ENCODE assay signal across 1 cellular context in the genomic region with DNA sequence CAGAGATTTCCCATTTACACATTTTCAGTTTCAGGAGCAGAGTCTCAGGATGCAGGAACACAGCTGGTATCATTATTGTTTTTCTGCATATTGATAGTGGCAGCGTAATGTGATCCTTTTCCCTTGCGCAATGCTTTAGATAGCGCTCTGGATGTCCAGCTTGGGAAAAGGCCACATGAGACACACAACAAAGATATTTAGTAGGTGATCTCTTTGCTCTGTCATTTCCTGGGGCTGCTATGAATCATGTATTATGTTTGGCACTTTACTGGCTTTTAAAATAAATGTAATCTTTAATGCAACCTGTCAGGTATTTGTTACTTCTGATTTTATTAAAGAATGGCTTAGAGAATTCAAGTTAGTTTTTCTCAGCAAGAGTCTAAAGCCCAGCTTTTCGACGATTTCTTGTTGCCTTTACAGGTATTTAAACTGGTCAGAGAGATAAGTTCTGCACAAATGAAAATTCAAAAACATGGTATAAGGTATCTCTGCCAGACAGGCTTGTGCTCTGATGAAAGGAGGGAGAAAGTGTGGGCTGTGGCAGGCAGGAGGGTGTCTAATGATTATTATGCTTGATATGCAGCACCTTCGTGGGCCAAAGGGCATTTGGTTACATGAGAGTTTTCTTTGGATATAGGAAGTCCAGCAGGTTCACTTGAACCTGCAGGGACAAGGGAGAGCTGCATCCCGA.
TF ChIP-seq lines count a peak whose summit lies in the region.

No MANE protein-coding gene starts in this region.

TF ChIP-seq in GM12878, 131 proteins besides CTCF, POLR2A, EP300 and RAD21 (continued from another document):
- TF ChIP-seq, protein P1, sequence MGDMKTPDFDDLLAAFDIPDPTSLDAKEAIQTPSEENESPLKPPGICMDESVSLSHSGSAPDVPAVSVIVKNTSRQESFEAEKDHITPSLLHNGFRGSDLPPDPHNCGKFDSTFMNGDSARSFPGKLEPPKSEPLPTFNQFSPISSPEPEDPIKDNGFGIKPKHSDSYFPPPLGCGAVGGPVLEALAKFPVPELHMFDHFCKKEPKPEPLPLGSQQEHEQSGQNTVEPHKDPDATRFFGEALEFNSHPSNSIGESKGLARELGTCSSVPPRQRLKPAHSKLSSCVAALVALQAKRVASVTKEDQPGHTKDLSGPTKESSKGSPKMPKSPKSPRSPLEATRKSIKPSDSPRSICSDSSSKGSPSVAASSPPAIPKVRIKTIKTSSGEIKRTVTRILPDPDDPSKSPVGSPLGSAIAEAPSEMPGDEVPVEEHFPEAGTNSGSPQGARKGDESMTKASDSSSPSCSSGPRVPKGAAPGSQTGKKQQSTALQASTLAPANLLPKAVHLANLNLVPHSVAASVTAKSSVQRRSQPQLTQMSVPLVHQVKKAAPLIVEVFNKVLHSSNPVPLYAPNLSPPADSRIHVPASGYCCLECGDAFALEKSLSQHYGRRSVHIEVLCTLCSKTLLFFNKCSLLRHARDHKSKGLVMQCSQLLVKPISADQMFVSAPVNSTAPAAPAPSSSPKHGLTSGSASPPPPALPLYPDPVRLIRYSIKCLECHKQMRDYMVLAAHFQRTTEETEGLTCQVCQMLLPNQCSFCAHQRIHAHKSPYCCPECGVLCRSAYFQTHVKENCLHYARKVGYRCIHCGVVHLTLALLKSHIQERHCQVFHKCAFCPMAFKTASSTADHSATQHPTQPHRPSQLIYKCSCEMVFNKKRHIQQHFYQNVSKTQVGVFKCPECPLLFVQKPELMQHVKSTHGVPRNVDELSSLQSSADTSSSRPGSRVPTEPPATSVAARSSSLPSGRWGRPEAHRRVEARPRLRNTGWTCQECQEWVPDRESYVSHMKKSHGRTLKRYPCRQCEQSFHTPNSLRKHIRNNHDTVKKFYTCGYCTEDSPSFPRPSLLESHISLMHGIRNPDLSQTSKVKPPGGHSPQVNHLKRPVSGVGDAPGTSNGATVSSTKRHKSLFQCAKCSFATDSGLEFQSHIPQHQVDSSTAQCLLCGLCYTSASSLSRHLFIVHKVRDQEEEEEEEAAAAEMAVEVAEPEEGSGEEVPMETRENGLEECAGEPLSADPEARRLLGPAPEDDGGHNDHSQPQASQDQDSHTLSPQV (IDR thresholded peaks at IDR 0.05), result no peak
- TF ChIP-seq, protein P2, sequence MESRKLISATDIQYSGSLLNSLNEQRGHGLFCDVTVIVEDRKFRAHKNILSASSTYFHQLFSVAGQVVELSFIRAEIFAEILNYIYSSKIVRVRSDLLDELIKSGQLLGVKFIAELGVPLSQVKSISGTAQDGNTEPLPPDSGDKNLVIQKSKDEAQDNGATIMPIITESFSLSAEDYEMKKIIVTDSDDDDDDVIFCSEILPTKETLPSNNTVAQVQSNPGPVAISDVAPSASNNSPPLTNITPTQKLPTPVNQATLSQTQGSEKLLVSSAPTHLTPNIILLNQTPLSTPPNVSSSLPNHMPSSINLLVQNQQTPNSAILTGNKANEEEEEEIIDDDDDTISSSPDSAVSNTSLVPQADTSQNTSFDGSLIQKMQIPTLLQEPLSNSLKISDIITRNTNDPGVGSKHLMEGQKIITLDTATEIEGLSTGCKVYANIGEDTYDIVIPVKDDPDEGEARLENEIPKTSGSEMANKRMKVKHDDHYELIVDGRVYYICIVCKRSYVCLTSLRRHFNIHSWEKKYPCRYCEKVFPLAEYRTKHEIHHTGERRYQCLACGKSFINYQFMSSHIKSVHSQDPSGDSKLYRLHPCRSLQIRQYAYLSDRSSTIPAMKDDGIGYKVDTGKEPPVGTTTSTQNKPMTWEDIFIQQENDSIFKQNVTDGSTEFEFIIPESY (IDR thresholded peaks at IDR 0.05), result 0 out of 2 replicates have a peak, but pooled peaks have one; percentile 53
- peak in 1 of 2 experiments; percentile 11; a peak in 1 of 4 replicates for TF ChIP-seq IKZF2 (IDR thresholded peaks at IDR 0.05)
TF ChIP-seq in GM12878: peak in this region for 3.
